Comparison of ENCODE assay signal across 22 cellular contexts in the genomic region with DNA sequence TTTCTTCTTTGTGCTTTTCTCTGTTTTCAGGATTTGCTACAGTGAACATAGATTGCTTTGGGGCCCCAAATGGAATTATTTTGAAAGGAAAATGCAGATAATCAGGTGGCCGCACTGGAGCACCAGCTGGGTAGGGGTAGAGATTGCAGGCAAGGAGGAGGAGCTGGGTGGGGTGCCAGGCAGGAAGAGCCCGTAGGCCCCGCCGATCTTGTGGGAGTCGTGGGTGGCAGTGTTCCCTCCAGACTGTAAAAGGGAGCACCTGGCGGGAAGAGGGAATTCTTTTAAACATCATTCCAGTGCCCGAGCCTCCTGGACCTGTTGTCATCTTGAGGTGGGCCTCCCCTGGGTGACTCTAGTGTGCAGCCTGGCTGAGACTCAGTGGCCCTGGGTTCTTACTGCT. TPM values are rescaled to one million over a fixed set of nuclear protein-coding genes. Genes with fewer than 3 reads are reported as not detected.
DNase-seq lines count a peak whose midpoint lies in the region; ATAC-seq and TF ChIP-seq lines count a peak whose summit lies in the region.
"Had no signal": no experiment of that assay in that cellular context is flagged by ENCODE, and none has a peak within 500 bp of the region (broad histone marks: within the 10 kb centered on the region; RNA-seq: fewer than 3 reads in every experiment).

No MANE protein-coding gene starts in this region.

- peak overlapping the region in 3 of 5 experiments; percentile 18 to 93 (median 48) for H3K27ac Mint-ChIP-seq in brain
- peak overlapping the region; percentile 57 for H3K27ac Mint-ChIP-seq in stimulated activated effector memory CD8-positive, alpha-beta T cell treated with anti-CD3 and anti-CD28 coated beads, Interleukin-12 subunit alpha, Interleukin-12 subunit beta, amount 100 ng/mL, for 72 hours
- H3K27ac Mint-ChIP-seq: CD4-positive, alpha-beta memory T cell had no signal

- no peaks in the 10 kb centered on the region for H3K27me3 Mint-ChIP-seq in brain
- H3K27me3 Mint-ChIP-seq: CD4-positive, alpha-beta memory T cell had no signal

- H3K4me1 Mint-ChIP-seq in brain, result peaks cover 25% of the 10 kb centered on the region
- H3K4me1 Mint-ChIP-seq in stimulated activated effector memory CD8-positive, alpha-beta T cell treated with anti-CD3 and anti-CD28 coated beads, Interleukin-12 subunit alpha, Interleukin-12 subunit beta, amount 100 ng/mL, for 72 hours, result no peaks in the 10 kb centered on the region
- H3K4me1 Mint-ChIP-seq: CD4-positive, alpha-beta memory T cell had no signal

- peak; percentile 46 for DNase-seq in NCI-H1694 (lab: John Stamatoyannopoulos, UW)
- DNase-seq in dorsolateral prefrontal cortex, result peak in 1 of 10 donors; percentile 30
- no peak for DNase-seq in stimulated activated effector memory CD8-positive, alpha-beta T cell treated with anti-CD3 and anti-CD28 coated beads, Interleukin-12 subunit alpha, Interleukin-12 subunit beta, amount 100 ng/mL, for 72 hours (ENCODE audit: low spot score in 2 of 2)
- DNase-seq in GM19238 (ENCODE audit: insufficient read length, low spot score), result no peak
- DNase-seq in AG20443 (ENCODE audit: low spot score), result no peak
- DNase-seq in NCI-H2171 treated with DMSO at 0.1 percent for 48 hours (lab: John Stamatoyannopoulos, UW), result no peak
- DNase-seq in activated naive CD4-positive, alpha-beta T cell treated with Interleukin-2 at 50 U/mL for 16 hours, result no peak
- DNase-seq: 8988T; ACHN; Calu3; CD4-positive, alpha-beta memory T cell; COR-L47; DMS53; DMS79 treated with DMSO at 0.1 percent for 48 hours; GM23248; H7; HCEC 1CT had no signal

- H3K4me3 ChIP-seq in dorsolateral prefrontal cortex, result no peak overlapping the region
- H3K4me3 ChIP-seq: A549, GM23248 had no signal

- H3K27me3 ChIP-seq in dorsolateral prefrontal cortex, result no peaks in the 10 kb centered on the region

- ATAC-seq in stimulated activated effector memory CD8-positive, alpha-beta T cell treated with anti-CD3 and anti-CD28 coated beads, Interleukin-12 subunit alpha, Interleukin-12 subunit beta, amount 100 ng/mL, for 72 hours, result no peak
- ATAC-seq: A549 had no signal

- peaks cover 0 to 2% (median 0%) of the 10 kb centered on the region in 5 experiments for H3K9me3 Mint-ChIP-seq in brain
- H3K9me3 Mint-ChIP-seq in stimulated activated effector memory CD8-positive, alpha-beta T cell treated with anti-CD3 and anti-CD28 coated beads, Interleukin-12 subunit alpha, Interleukin-12 subunit beta, amount 100 ng/mL, for 72 hours, result no peaks in the 10 kb centered on the region
- H3K9me3 Mint-ChIP-seq: CD4-positive, alpha-beta memory T cell had no signal

- intact Hi-C loops in dorsolateral prefrontal cortex (cut with DNase I), result loop anchor here (5.0 kb wide), 4 partner anchors 42 to 212 kb away; partner anchors contain the start of gene KANSL1 (in 2 of the 2)

- peak overlapping the region in 49 of 59 donors; percentile 8 to 90 (median 43) for H3K27ac ChIP-seq in dorsolateral prefrontal cortex
- H3K27ac ChIP-seq: A549, GM23248 had no signal

- no peak for TF ChIP-seq CTCF in brain (conservative IDR thresholded peaks at IDR 0.05)
- no peak for TF ChIP-seq CTCF in dorsolateral prefrontal cortex (IDR thresholded peaks at IDR 0.05 in 54 of 56, conservative IDR thresholded peaks at IDR 0.05 in 2 of 56; ENCODE audit: low read depth in 1 of 56, partially characterized antibody in 56 of 56)

- H3K4me3 Mint-ChIP-seq in brain, result no peak overlapping the region
- H3K4me3 Mint-ChIP-seq in stimulated activated effector memory CD8-positive, alpha-beta T cell treated with anti-CD3 and anti-CD28 coated beads, Interleukin-12 subunit alpha, Interleukin-12 subunit beta, amount 100 ng/mL, for 72 hours, result no peak overlapping the region
- H3K4me3 Mint-ChIP-seq: CD4-positive, alpha-beta memory T cell had no signal

- peaks cover 22% of the 10 kb centered on the region for H3K36me3 Mint-ChIP-seq in brain
- no peaks in the 10 kb centered on the region for H3K36me3 Mint-ChIP-seq in stimulated activated effector memory CD8-positive, alpha-beta T cell treated with anti-CD3 and anti-CD28 coated beads, Interleukin-12 subunit alpha, Interleukin-12 subunit beta, amount 100 ng/mL, for 72 hours
- H3K36me3 Mint-ChIP-seq: CD4-positive, alpha-beta memory T cell had no signal

RNA-seq across cellular contexts. Expression of gene STH, which starts 1.2 kb away (rescaled TPM):
- not detected for polyA plus RNA-seq in brain (ENCODE audit: insufficient read depth, low read depth, low replicate concordance)
- 10 to 100 TPM in 84 of 120 experiments, 1 to 10 TPM in 36; 1.8 to 35.0 (median 12.2) TPM for total RNA-seq in dorsolateral prefrontal cortex
- total RNA-seq: Calu3; CD4-positive, alpha-beta memory T cell; Daoy; GM23248; H1; H7 had no signal
- polyA plus RNA-seq: A549; BJ; CD4-positive, alpha-beta memory T cell; GM23248; H1 had no signal
